In the genomic region with DNA sequence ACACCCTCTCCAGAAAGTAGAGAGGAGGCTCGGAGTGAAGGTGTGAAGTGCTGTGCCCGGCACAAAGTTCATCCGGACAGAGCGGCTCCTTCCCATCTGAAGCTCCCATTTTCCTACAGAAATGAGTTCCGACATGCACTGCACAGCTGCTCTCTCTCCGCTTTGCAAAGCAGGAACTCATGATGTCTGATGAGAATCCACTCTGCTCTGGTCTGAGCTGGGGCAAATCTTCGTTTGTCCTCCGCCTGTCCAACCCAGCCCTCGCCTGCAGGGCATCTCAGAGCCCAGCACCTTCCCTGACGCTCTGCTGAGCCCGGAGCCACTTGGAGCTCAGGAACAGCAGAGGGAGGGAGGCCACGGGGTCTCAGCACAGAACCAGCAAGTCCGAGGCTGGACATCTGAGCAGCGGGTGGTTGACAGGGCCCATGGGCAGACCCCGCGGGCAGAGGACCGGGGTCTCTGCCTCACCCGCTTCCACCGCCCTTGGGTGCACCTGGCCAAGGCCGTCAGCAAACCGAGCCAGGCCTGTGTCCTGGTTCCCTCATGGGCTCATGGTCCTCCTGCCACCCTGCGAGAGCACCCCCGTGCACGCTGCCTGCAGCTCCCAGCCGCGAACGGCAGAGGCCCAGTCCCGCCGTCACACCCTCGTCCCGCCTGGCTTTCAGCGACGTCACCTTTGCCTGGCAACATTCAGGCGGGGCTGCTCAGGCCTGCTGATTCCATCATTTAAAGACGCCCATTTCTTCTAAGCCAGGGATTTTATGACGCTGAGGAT, we compare ENCODE assay signal across 2 cellular contexts.
TF ChIP-seq lines count a peak whose summit lies in the region.

No MANE protein-coding gene starts in this region.

TF ChIP-seq in GM23338, 12 proteins besides CTCF, POLR2A, EP300 and RAD21:
- TF ChIP-seq EZH2phosphoT487 (IDR thresholded peaks at IDR 0.05; ENCODE audit: unreplicated experiment) (no peak), STAT1 (IDR thresholded peaks at IDR 0.05; ENCODE audit: unreplicated experiment) (no peak), NANOG (IDR thresholded peaks at IDR 0.05; ENCODE audit: borderline replicate concordance) (no peak), JUNB (IDR thresholded peaks at IDR 0.05; ENCODE audit: unreplicated experiment) (no peak)
- TF ChIP-seq, protein P1, sequence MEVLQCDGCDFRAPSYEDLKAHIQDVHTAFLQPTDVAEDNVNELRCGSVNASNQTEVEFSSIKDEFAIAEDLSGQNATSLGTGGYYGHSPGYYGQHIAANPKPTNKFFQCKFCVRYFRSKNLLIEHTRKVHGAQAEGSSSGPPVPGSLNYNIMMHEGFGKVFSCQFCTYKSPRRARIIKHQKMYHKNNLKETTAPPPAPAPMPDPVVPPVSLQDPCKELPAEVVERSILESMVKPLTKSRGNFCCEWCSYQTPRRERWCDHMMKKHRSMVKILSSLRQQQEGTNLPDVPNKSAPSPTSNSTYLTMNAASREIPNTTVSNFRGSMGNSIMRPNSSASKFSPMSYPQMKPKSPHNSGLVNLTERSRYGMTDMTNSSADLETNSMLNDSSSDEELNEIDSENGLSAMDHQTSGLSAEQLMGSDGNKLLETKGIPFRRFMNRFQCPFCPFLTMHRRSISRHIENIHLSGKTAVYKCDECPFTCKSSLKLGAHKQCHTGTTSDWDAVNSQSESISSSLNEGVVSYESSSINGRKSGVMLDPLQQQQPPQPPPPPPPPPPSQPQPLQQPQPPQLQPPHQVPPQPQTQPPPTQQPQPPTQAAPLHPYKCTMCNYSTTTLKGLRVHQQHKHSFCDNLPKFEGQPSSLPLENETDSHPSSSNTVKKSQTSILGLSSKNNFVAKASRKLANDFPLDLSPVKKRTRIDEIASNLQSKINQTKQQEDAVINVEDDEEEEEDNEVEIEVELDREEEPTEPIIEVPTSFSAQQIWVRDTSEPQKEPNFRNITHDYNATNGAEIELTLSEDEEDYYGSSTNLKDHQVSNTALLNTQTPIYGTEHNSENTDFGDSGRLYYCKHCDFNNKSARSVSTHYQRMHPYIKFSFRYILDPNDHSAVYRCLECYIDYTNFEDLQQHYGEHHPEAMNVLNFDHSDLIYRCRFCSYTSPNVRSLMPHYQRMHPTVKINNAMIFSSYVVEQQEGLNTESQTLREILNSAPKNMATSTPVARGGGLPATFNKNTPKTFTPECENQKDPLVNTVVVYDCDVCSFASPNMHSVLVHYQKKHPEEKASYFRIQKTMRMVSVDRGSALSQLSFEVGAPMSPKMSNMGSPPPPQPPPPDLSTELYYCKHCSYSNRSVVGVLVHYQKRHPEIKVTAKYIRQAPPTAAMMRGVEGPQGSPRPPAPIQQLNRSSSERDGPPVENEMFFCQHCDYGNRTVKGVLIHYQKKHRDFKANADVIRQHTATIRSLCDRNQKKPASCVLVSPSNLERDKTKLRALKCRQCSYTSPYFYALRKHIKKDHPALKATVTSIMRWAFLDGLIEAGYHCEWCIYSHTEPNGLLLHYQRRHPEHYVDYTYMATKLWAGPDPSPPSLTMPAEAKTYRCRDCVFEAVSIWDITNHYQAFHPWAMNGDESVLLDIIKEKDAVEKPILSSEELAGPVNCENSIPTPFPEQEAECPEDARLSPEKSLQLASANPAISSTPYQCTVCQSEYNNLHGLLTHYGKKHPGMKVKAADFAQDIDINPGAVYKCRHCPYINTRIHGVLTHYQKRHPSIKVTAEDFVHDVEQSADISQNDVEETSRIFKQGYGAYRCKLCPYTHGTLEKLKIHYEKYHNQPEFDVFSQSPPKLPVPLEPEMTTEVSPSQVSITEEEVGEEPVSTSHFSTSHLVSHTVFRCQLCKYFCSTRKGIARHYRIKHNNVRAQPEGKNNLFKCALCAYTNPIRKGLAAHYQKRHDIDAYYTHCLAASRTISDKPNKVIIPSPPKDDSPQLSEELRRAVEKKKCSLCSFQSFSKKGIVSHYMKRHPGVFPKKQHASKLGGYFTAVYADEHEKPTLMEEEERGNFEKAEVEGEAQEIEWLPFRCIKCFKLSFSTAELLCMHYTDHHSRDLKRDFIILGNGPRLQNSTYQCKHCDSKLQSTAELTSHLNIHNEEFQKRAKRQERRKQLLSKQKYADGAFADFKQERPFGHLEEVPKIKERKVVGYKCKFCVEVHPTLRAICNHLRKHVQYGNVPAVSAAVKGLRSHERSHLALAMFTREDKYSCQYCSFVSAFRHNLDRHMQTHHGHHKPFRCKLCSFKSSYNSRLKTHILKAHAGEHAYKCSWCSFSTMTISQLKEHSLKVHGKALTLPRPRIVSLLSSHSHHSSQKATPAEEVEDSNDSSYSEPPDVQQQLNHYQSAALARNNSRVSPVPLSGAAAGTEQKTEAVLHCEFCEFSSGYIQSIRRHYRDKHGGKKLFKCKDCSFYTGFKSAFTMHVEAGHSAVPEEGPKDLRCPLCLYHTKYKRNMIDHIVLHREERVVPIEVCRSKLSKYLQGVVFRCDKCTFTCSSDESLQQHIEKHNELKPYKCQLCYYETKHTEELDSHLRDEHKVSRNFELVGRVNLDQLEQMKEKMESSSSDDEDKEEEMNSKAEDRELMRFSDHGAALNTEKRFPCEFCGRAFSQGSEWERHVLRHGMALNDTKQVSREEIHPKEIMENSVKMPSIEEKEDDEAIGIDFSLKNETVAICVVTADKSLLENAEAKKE (CRISPR knock-in tag; IDR thresholded peaks at IDR 0.05): no peak

TF ChIP-seq in H1, 55 proteins besides CTCF, POLR2A, EP300 and RAD21:
- TF ChIP-seq, protein P2, sequence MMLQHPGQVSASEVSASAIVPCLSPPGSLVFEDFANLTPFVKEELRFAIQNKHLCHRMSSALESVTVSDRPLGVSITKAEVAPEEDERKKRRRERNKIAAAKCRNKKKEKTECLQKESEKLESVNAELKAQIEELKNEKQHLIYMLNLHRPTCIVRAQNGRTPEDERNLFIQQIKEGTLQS (IDR thresholded peaks at IDR 0.05; ENCODE audit: insufficient read depth, low read depth, low read length): no peak
- TF ChIP-seq SIN3A (conservative IDR thresholded peaks at IDR 0.05 in 1 of 2, IDR thresholded peaks at IDR 0.05 in 1 of 2; ENCODE audit: low read depth in 1 of 2, low read length in 2 of 2): no peak
